ENCODE assay signal across 1 cellular context in the genomic region with DNA sequence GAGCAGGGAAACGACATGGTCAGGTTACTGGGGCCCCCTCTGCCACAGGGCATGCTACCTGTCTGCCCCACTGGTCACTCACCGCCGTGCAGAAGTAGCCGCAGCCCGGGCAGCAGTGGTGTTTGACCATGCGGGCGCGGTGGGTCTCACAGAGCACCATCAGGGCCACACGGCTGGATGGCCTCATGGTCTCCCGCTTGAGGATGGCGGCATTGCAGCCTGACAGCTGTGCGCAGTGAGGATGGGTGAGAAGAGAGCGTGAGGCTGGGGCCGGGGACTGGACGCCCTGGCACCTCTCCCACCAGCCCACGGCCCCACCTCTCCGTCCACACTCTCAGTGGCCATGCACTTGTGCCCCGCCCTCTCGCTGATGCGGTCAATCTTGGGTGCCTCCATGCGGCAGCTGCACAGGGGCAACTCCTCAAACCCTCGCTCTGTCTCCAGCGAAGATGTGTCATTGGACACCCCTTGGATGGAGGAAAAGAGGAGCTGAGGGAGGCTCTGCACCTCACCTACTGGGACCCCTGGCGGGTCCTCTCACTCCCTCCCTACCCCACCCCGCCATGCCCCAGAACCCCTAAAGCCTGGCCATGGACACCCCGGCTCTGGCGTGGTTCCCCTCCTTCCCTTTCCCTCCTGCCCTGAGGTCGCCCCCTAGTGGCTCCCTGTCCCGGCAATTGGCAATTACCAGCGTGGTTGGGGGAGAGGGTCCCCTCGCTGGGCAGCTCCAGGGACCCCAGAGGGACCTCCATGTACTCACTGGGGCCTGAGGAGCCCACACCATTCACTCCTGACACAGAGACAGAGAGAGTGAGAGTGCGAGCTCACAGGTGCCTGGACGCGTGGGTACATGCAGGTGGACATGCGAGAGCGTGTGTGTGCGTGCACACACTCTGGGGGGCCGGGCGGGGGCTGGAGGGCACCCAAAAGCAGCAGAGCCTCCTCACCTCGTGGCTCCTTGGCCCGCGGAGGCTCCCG.
TF ChIP-seq lines count a peak whose summit lies in the region.

No MANE protein-coding gene starts in this region.

TF ChIP-seq in GM23338, 12 proteins besides CTCF, POLR2A, EP300 and RAD21 (continued from another document):
- TF ChIP-seq, protein P1, sequence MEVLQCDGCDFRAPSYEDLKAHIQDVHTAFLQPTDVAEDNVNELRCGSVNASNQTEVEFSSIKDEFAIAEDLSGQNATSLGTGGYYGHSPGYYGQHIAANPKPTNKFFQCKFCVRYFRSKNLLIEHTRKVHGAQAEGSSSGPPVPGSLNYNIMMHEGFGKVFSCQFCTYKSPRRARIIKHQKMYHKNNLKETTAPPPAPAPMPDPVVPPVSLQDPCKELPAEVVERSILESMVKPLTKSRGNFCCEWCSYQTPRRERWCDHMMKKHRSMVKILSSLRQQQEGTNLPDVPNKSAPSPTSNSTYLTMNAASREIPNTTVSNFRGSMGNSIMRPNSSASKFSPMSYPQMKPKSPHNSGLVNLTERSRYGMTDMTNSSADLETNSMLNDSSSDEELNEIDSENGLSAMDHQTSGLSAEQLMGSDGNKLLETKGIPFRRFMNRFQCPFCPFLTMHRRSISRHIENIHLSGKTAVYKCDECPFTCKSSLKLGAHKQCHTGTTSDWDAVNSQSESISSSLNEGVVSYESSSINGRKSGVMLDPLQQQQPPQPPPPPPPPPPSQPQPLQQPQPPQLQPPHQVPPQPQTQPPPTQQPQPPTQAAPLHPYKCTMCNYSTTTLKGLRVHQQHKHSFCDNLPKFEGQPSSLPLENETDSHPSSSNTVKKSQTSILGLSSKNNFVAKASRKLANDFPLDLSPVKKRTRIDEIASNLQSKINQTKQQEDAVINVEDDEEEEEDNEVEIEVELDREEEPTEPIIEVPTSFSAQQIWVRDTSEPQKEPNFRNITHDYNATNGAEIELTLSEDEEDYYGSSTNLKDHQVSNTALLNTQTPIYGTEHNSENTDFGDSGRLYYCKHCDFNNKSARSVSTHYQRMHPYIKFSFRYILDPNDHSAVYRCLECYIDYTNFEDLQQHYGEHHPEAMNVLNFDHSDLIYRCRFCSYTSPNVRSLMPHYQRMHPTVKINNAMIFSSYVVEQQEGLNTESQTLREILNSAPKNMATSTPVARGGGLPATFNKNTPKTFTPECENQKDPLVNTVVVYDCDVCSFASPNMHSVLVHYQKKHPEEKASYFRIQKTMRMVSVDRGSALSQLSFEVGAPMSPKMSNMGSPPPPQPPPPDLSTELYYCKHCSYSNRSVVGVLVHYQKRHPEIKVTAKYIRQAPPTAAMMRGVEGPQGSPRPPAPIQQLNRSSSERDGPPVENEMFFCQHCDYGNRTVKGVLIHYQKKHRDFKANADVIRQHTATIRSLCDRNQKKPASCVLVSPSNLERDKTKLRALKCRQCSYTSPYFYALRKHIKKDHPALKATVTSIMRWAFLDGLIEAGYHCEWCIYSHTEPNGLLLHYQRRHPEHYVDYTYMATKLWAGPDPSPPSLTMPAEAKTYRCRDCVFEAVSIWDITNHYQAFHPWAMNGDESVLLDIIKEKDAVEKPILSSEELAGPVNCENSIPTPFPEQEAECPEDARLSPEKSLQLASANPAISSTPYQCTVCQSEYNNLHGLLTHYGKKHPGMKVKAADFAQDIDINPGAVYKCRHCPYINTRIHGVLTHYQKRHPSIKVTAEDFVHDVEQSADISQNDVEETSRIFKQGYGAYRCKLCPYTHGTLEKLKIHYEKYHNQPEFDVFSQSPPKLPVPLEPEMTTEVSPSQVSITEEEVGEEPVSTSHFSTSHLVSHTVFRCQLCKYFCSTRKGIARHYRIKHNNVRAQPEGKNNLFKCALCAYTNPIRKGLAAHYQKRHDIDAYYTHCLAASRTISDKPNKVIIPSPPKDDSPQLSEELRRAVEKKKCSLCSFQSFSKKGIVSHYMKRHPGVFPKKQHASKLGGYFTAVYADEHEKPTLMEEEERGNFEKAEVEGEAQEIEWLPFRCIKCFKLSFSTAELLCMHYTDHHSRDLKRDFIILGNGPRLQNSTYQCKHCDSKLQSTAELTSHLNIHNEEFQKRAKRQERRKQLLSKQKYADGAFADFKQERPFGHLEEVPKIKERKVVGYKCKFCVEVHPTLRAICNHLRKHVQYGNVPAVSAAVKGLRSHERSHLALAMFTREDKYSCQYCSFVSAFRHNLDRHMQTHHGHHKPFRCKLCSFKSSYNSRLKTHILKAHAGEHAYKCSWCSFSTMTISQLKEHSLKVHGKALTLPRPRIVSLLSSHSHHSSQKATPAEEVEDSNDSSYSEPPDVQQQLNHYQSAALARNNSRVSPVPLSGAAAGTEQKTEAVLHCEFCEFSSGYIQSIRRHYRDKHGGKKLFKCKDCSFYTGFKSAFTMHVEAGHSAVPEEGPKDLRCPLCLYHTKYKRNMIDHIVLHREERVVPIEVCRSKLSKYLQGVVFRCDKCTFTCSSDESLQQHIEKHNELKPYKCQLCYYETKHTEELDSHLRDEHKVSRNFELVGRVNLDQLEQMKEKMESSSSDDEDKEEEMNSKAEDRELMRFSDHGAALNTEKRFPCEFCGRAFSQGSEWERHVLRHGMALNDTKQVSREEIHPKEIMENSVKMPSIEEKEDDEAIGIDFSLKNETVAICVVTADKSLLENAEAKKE (CRISPR knock-in tag; IDR thresholded peaks at IDR 0.05), result no peak
- TF ChIP-seq ZNF114 (CRISPR knock-in tag; IDR thresholded peaks at IDR 0.05), result no peak
- no peak for TF ChIP-seq POLR2AphosphoS5 (IDR thresholded peaks at IDR 0.05; ENCODE audit: low read depth)
- TF ChIP-seq, protein P2, sequence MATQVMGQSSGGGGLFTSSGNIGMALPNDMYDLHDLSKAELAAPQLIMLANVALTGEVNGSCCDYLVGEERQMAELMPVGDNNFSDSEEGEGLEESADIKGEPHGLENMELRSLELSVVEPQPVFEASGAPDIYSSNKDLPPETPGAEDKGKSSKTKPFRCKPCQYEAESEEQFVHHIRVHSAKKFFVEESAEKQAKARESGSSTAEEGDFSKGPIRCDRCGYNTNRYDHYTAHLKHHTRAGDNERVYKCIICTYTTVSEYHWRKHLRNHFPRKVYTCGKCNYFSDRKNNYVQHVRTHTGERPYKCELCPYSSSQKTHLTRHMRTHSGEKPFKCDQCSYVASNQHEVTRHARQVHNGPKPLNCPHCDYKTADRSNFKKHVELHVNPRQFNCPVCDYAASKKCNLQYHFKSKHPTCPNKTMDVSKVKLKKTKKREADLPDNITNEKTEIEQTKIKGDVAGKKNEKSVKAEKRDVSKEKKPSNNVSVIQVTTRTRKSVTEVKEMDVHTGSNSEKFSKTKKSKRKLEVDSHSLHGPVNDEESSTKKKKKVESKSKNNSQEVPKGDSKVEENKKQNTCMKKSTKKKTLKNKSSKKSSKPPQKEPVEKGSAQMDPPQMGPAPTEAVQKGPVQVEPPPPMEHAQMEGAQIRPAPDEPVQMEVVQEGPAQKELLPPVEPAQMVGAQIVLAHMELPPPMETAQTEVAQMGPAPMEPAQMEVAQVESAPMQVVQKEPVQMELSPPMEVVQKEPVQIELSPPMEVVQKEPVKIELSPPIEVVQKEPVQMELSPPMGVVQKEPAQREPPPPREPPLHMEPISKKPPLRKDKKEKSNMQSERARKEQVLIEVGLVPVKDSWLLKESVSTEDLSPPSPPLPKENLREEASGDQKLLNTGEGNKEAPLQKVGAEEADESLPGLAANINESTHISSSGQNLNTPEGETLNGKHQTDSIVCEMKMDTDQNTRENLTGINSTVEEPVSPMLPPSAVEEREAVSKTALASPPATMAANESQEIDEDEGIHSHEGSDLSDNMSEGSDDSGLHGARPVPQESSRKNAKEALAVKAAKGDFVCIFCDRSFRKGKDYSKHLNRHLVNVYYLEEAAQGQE (IDR thresholded peaks at IDR 0.05; ENCODE audit: unreplicated experiment), result no peak
- TF ChIP-seq, protein P3, sequence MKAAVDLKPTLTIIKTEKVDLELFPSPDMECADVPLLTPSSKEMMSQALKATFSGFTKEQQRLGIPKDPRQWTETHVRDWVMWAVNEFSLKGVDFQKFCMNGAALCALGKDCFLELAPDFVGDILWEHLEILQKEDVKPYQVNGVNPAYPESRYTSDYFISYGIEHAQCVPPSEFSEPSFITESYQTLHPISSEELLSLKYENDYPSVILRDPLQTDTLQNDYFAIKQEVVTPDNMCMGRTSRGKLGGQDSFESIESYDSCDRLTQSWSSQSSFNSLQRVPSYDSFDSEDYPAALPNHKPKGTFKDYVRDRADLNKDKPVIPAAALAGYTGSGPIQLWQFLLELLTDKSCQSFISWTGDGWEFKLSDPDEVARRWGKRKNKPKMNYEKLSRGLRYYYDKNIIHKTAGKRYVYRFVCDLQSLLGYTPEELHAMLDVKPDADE (IDR thresholded peaks at IDR 0.05), result no peak
- TF ChIP-seq STAT1 (IDR thresholded peaks at IDR 0.05; ENCODE audit: unreplicated experiment), result no peak
- TF ChIP-seq ZNF331 (CRISPR knock-in tag; IDR thresholded peaks at IDR 0.05; ENCODE audit: low read depth), result no peak
- TF ChIP-seq EZH2phosphoT487 (IDR thresholded peaks at IDR 0.05; ENCODE audit: unreplicated experiment), result no peak
- TF ChIP-seq NANOG (IDR thresholded peaks at IDR 0.05; ENCODE audit: borderline replicate concordance), result no peak
